Comparison of ENCODE assay signal across 25 cellular contexts in genomic region chr11:46015941-46016340, GRCh38.
DNase-seq lines count a peak whose midpoint lies in the region; ATAC-seq lines count a peak whose summit lies in the region.
"Had no signal": no experiment of that assay in that cellular context is flagged by ENCODE, and none has a peak within 500 bp of the region (broad histone marks: within the 10 kb centered on the region; RNA-seq: fewer than 3 reads in every experiment).

No MANE protein-coding gene starts in this region.

- DNase-seq in EL, result peak; percentile 18
- peak; percentile 12 for DNase-seq in LHCN-M2 (ENCODE audit: low read depth)
- DNase-seq in central memory CD8-positive, alpha-beta T cell (ENCODE audit: low spot score in 2 of 2), result no peak
- no peak for DNase-seq in stimulated activated effector memory CD8-positive, alpha-beta T cell treated with anti-CD3 and anti-CD28 coated beads, Interleukin-12 subunit alpha, Interleukin-12 subunit beta, amount 100 ng/mL, for 72 hours (ENCODE audit: low spot score in 2 of 2)
- DNase-seq in NOMO-1 treated with dmso at 0.1 percent for 144 hours (lab: John Stamatoyannopoulos, UW; ENCODE audit: unreplicated experiment), result no peak
- DNase-seq in head of caudate nucleus, result no peak
- no peak for DNase-seq in glomerular visceral epithelial cell (ENCODE audit: extremely low spot score)
- DNase-seq: 8988T; ACHN; BE2C; CD8-positive, alpha-beta memory T cell; DMS 273 treated with DMSO at 0.1 percent for 48 hours; DMS79; H7; KG1; NCI-H1092 treated with DMSO at 0.1 percent for 48 hours; NCI-H1436; NCI-H187 treated with DMSO at 0.1 percent for 48 hours; NCI-H2171 treated with DMSO at 0.1 percent for 48 hours; NCI-H524 treated with DMSO at 0.1 percent for 48 hours; NCI-H774; PC-9; Right ventricle myocardium superior; RPMI8226 had no signal

- H3K27ac Mint-ChIP-seq in central memory CD8-positive, alpha-beta T cell (ENCODE audit: low read depth), result peak overlapping the region; percentile 0
- peak overlapping the region; percentile 5 for H3K27ac Mint-ChIP-seq in stimulated activated effector memory CD8-positive, alpha-beta T cell treated with anti-CD3 and anti-CD28 coated beads, Interleukin-12 subunit alpha, Interleukin-12 subunit beta, amount 100 ng/mL, for 72 hours
- H3K27ac Mint-ChIP-seq: CD14-positive monocyte had no signal

- H3K9me3 Mint-ChIP-seq in central memory CD8-positive, alpha-beta T cell, result no peaks in the 10 kb centered on the region
- no peaks in the 10 kb centered on the region for H3K9me3 Mint-ChIP-seq in stimulated activated effector memory CD8-positive, alpha-beta T cell treated with anti-CD3 and anti-CD28 coated beads, Interleukin-12 subunit alpha, Interleukin-12 subunit beta, amount 100 ng/mL, for 72 hours

- no peak for ATAC-seq in central memory CD8-positive, alpha-beta T cell (replicated peaks; ENCODE audit: extremely low read depth, poor library complexity, severe bottlenecking)
- peak; percentile 50 for ATAC-seq in stimulated activated effector memory CD8-positive, alpha-beta T cell treated with anti-CD3 and anti-CD28 coated beads, Interleukin-12 subunit alpha, Interleukin-12 subunit beta, amount 100 ng/mL, for 72 hours

- H3K4me1 Mint-ChIP-seq in central memory CD8-positive, alpha-beta T cell, result peaks cover 19% of the 10 kb centered on the region
- H3K4me1 Mint-ChIP-seq in stimulated activated effector memory CD8-positive, alpha-beta T cell treated with anti-CD3 and anti-CD28 coated beads, Interleukin-12 subunit alpha, Interleukin-12 subunit beta, amount 100 ng/mL, for 72 hours, result peaks cover 15% of the 10 kb centered on the region
- H3K4me1 Mint-ChIP-seq: CD14-positive monocyte had no signal

- intact Hi-C loops in head of caudate nucleus (cut with DNase I), result no loop called here

- no peak overlapping the region for H3K4me3 Mint-ChIP-seq in central memory CD8-positive, alpha-beta T cell
- no peak overlapping the region for H3K4me3 Mint-ChIP-seq in stimulated activated effector memory CD8-positive, alpha-beta T cell treated with anti-CD3 and anti-CD28 coated beads, Interleukin-12 subunit alpha, Interleukin-12 subunit beta, amount 100 ng/mL, for 72 hours
- H3K4me3 Mint-ChIP-seq: CD14-positive monocyte; CD8-positive, alpha-beta memory T cell had no signal

- peaks cover 1% of the 10 kb centered on the region for H3K36me3 Mint-ChIP-seq in central memory CD8-positive, alpha-beta T cell (ENCODE audit: insufficient read depth)
- no peaks in the 10 kb centered on the region for H3K36me3 Mint-ChIP-seq in stimulated activated effector memory CD8-positive, alpha-beta T cell treated with anti-CD3 and anti-CD28 coated beads, Interleukin-12 subunit alpha, Interleukin-12 subunit beta, amount 100 ng/mL, for 72 hours

- no peaks in the 10 kb centered on the region for H3K27me3 Mint-ChIP-seq in central memory CD8-positive, alpha-beta T cell
- H3K27me3 Mint-ChIP-seq: CD8-positive, alpha-beta memory T cell had no signal

Comparison
In these comparisons a context has a peak if more than half of its experiments do, and no peak if none do; other contexts are left out.
1. DNase-seq: peak in EL (single experiment) and LHCN-M2 (single experiment); none in central memory CD8-positive, alpha-beta T cell (0 of 2), stimulated activated effector memory CD8-positive, alpha-beta T cell treated with anti-CD3 and anti-CD28 coated beads, Interleukin-12 subunit alpha, Interleukin-12 subunit beta, amount 100 ng/mL, for 72 hours (0 of 2), NOMO-1 treated with dmso at 0.1 percent for 144 hours (single experiment), head of caudate nucleus (0 of 42) and glomerular visceral epithelial cell (single experiment).